1 cellular context compared by ENCODE assay signal in genomic region chr2:85037622-85038021, GRCh38.
TF ChIP-seq lines count a peak whose summit lies in the region.

No MANE protein-coding gene starts in this region.

TF ChIP-seq in WTC11, 78 proteins besides CTCF, POLR2A, EP300 and RAD21 (continued from another document):
- TF ChIP-seq ZNF281 (CRISPR knock-in tag; IDR thresholded peaks at IDR 0.05) (no peak), SOX15 (CRISPR knock-in tag; IDR thresholded peaks at IDR 0.05) (no peak), HMGA2 (CRISPR knock-in tag; IDR thresholded peaks at IDR 0.05) (no peak), ESRRA (CRISPR knock-in tag; IDR thresholded peaks at IDR 0.05; ENCODE audit: borderline replicate concordance) (no peak), ATF1 (CRISPR knock-in tag; IDR thresholded peaks at IDR 0.05) (no peak), NFE2L1 (CRISPR knock-in tag; IDR thresholded peaks at IDR 0.05) (no peak), ZNF425 (CRISPR knock-in tag; conservative IDR thresholded peaks at IDR 0.05) (no peak), ETV6 (CRISPR knock-in tag; IDR thresholded peaks at IDR 0.05) (no peak), ZNF138 (CRISPR knock-in tag; conservative IDR thresholded peaks at IDR 0.05) (no peak), PRRX2 (CRISPR knock-in tag; IDR thresholded peaks at IDR 0.05) (no peak), NR1H2 (CRISPR knock-in tag; IDR thresholded peaks at IDR 0.05) (no peak), CREB1 (CRISPR knock-in tag; IDR thresholded peaks at IDR 0.05) (no peak), SMAD3 (CRISPR knock-in tag; IDR thresholded peaks at IDR 0.05; ENCODE audit: borderline replicate concordance) (no peak)
